Comparison of ENCODE assay signal across 12 cellular contexts in genomic region chr1:155455588-155456195, GRCh38.
A peak's percentile ranks its signal among the peaks of the same experiment; 100 is the strongest.
DNase-seq lines count a peak whose midpoint lies in the region; TF ChIP-seq lines count a peak whose summit lies in the region.
"Had no signal": no experiment of that assay in that cellular context is flagged by ENCODE, and none has a peak within 500 bp of the region (broad histone marks: within the 10 kb centered on the region; RNA-seq: fewer than 3 reads in every experiment).

No MANE protein-coding gene starts in this region.

- TF ChIP-seq CTCF in BE2C (IDR thresholded peaks at IDR 0.05; ENCODE audit: low read depth, low read length): no peak
- no peak for TF ChIP-seq CTCF in HEK293 (tag by site-specific recombination; IDR thresholded peaks at IDR 0.05)

- no peaks in the 10 kb centered on the region for H3K27me3 Mint-ChIP-seq in activated T-helper 2 cell treated with anti-CD3 and anti-CD28 coated beads, Interferon-gamma antibody, Interleukin-2, Interleukin-4, amounts not matched to agents 10 μg/mL and 5 μg/mL and 100 μg/mL, durations not matched to agents 14 hours and 24 hours and 36 hours (ENCODE audit: low read depth)
- H3K27me3 Mint-ChIP-seq: activated naive CD8-positive, alpha-beta T cell treated with anti-CD3 and anti-CD28 coated beads, Interleukin-2, amount 50 U/mL, for 24 hours; stimulated activated naive B cell treated with anti-CD40 and anti-IgM and Interleukin-4, amounts not matched to agents 10 μg/mL and 1 μg/mL and 100 μg/mL, for 72 hours had no signal

- no peak overlapping the region for H3K27ac Mint-ChIP-seq in activated T-helper 2 cell treated with anti-CD3 and anti-CD28 coated beads, Interferon-gamma antibody, Interleukin-2, Interleukin-4, amounts not matched to agents 10 μg/mL and 5 μg/mL and 100 μg/mL, durations not matched to agents 14 hours and 24 hours and 36 hours

- intact Hi-C loops in activated T-helper 2 cell treated with anti-CD3 and anti-CD28 coated beads, Interferon-gamma antibody, Interleukin-2, Interleukin-4, amounts not matched to agents 10 μg/mL and 5 μg/mL and 100 μg/mL, durations not matched to agents 14 hours and 24 hours and 36 hours (cut with micrococcal nuclease): no loop called here

- CTCF ChIA-PET in HEK293 (lab: Yijun Ruan, JAX): interaction anchor here (0.6 to 1.3 kb wide), 2 partner anchors 140 to 206 kb away, joined by 3 to 5 read pairs; no protein-coding TSS in a partner anchor

- no peaks in the 10 kb centered on the region for H3K9me3 ChIP-seq in BE2C
- no peaks in the 10 kb centered on the region for H3K9me3 ChIP-seq in HEK293 (ENCODE audit: control insufficient read depth, insufficient read depth, low read depth, low read length)
- H3K9me3 ChIP-seq: neutrophil had no signal

- H3K4me1 Mint-ChIP-seq in activated T-helper 2 cell treated with anti-CD3 and anti-CD28 coated beads, Interferon-gamma antibody, Interleukin-2, Interleukin-4, amounts not matched to agents 10 μg/mL and 5 μg/mL and 100 μg/mL, durations not matched to agents 14 hours and 24 hours and 36 hours (ENCODE audit: low read depth): peaks cover 16% of the 10 kb centered on the region

- H3K4me3 ChIP-seq in BE2C (ENCODE audit: low read depth, low read length): no peak overlapping the region
- H3K4me3 ChIP-seq in HEK293 (ENCODE audit: low read depth, low read length): no peak overlapping the region

- POLR2A ChIA-PET in HEK293 (lab: Yijun Ruan, JAX): no interaction called here

- H3K27me3 ChIP-seq in BE2C: no peaks in the 10 kb centered on the region
- H3K27me3 ChIP-seq: neutrophil had no signal

- H3K27ac ChIP-seq in HEK293 (ENCODE audit: extremely low read depth, low read depth, low read length): no peak overlapping the region
- H3K27ac ChIP-seq: neutrophil had no signal

- no peaks in the 10 kb centered on the region for H3K9me3 Mint-ChIP-seq in activated T-helper 2 cell treated with anti-CD3 and anti-CD28 coated beads, Interferon-gamma antibody, Interleukin-2, Interleukin-4, amounts not matched to agents 10 μg/mL and 5 μg/mL and 100 μg/mL, durations not matched to agents 14 hours and 24 hours and 36 hours
- H3K9me3 Mint-ChIP-seq: activated naive CD8-positive, alpha-beta T cell treated with anti-CD3 and anti-CD28 coated beads, Interleukin-2, amount 50 U/mL, for 24 hours; stimulated activated naive B cell treated with anti-CD40 and anti-IgM and Interleukin-4, amounts not matched to agents 10 μg/mL and 1 μg/mL and 100 μg/mL, for 72 hours had no signal

- H3K4me3 Mint-ChIP-seq in activated T-helper 2 cell treated with anti-CD3 and anti-CD28 coated beads, Interferon-gamma antibody, Interleukin-2, Interleukin-4, amounts not matched to agents 10 μg/mL and 5 μg/mL and 100 μg/mL, durations not matched to agents 14 hours and 24 hours and 36 hours (ENCODE audit: low read depth): no peak overlapping the region
- H3K4me3 Mint-ChIP-seq: activated naive CD8-positive, alpha-beta T cell treated with anti-CD3 and anti-CD28 coated beads, Interleukin-2, amount 50 U/mL, for 24 hours; stimulated activated naive B cell treated with anti-CD40 and anti-IgM and Interleukin-4, amounts not matched to agents 10 μg/mL and 1 μg/mL and 100 μg/mL, for 72 hours had no signal

- H3K36me3 Mint-ChIP-seq in activated T-helper 2 cell treated with anti-CD3 and anti-CD28 coated beads, Interferon-gamma antibody, Interleukin-2, Interleukin-4, amounts not matched to agents 10 μg/mL and 5 μg/mL and 100 μg/mL, durations not matched to agents 14 hours and 24 hours and 36 hours (ENCODE audit: low read depth): peaks cover 40% of the 10 kb centered on the region

- H3K4me1 ChIP-seq in BE2C: peaks cover 25% of the 10 kb centered on the region
- peaks cover 14% of the 10 kb centered on the region for H3K4me1 ChIP-seq in HEK293 (ENCODE audit: control insufficient read depth, insufficient read depth, low read length)

- DNase-seq in BE2C (peak; percentile 69), cerebellar cortex (ENCODE audit: low spot score) (peak; percentile 48), medulla oblongata (ENCODE audit: extremely low spot score) (peak; percentile 48), Kasumi-1 (lab: John Stamatoyannopoulos, UW) (no peak)
- DNase-seq in activated effector memory CD4-positive, alpha-beta T cell treated with anti-CD3 and anti-CD28 coated beads, Interleukin-2, amount 50 U/mL, for 16 hours: no peak
- DNase-seq in activated CD4-positive, alpha-beta T cell treated with anti-CD3 and anti-CD28 coated beads for 4 hours: no peak
- no peak for DNase-seq in activated T-helper 2 cell treated with anti-CD3 and anti-CD28 coated beads, Interferon-gamma antibody, Interleukin-2, Interleukin-4, amounts not matched to agents 10 μg/mL and 5 μg/mL and 100 μg/mL, durations not matched to agents 14 hours and 24 hours and 36 hours (ENCODE audit: low spot score)
- DNase-seq: activated naive CD8-positive, alpha-beta T cell treated with anti-CD3 and anti-CD28 coated beads, Interleukin-2, amount 50 U/mL, for 24 hours; NCI-H2029; stimulated activated naive B cell treated with anti-CD40 and anti-IgM and Interleukin-4, amounts not matched to agents 10 μg/mL and 1 μg/mL and 100 μg/mL, for 72 hours had no signal

- H3K36me3 ChIP-seq in BE2C (peaks cover 27% of the 10 kb centered on the region), HEK293 (ENCODE audit: control insufficient read depth in 2 of 2, insufficient read depth in 1 of 2, low read length in 2 of 2) (peaks cover 9 to 12% of the 10 kb centered on the region in 2 experiments; a peak in 2 of 3 replicates)

TF ChIP-seq in HEK293, 187 proteins besides CTCF, POLR2A, EP300 and RAD21:
- peak; percentile 64 for TF ChIP-seq PRDM6 (tag by site-specific recombination; IDR thresholded peaks at IDR 0.05)
- 0 out of 2 replicates have a peak, but pooled peaks have one; percentile 32 for TF ChIP-seq ZXDB (tag by site-specific recombination; IDR thresholded peaks at IDR 0.05)
- no peak for TF ChIP-seq ZSCAN4 (tag by site-specific recombination; IDR thresholded peaks at IDR 0.05)
- no peak for TF ChIP-seq ZNF311 (tag by site-specific recombination; IDR thresholded peaks at IDR 0.05; ENCODE audit: borderline replicate concordance)
- no peak for TF ChIP-seq ZNF645 (tag by site-specific recombination; IDR thresholded peaks at IDR 0.05)

Comparison
In these comparisons a context has a peak if more than half of its experiments do, and no peak if none do; other contexts are left out.
1. DNase-seq: peak in BE2C (single experiment), cerebellar cortex (single experiment) and medulla oblongata (single experiment); none in activated effector memory CD4-positive, alpha-beta T cell treated with anti-CD3 and anti-CD28 coated beads, Interleukin-2, amount 50 U/mL, for 16 hours (single experiment), activated CD4-positive, alpha-beta T cell treated with anti-CD3 and anti-CD28 coated beads for 4 hours (0 of 2), activated T-helper 2 cell treated with anti-CD3 and anti-CD28 coated beads, Interferon-gamma antibody, Interleukin-2, Interleukin-4, amounts not matched to agents 10 μg/mL and 5 μg/mL and 100 μg/mL, durations not matched to agents 14 hours and 24 hours and 36 hours (single experiment) and Kasumi-1 (0 of 2).